Comparison of ENCODE assay signal across 9 cellular contexts in genomic region chr6:131937703-131938631, GRCh38. TPM values are rescaled to one million over a fixed set of nuclear protein-coding genes. Genes with fewer than 3 reads are reported as not detected.
DNase-seq lines count a peak whose midpoint lies in the region; ATAC-seq and TF ChIP-seq lines count a peak whose summit lies in the region.
"Had no signal": no experiment of that assay in that cellular context is flagged by ENCODE, and none has a peak within 500 bp of the region (broad histone marks: within the 10 kb centered on the region; RNA-seq: fewer than 3 reads in every experiment).

No MANE protein-coding gene starts in this region.

- H3K27me3 Mint-ChIP-seq in chondrocyte (ENCODE audit: low read depth), result no peaks in the 10 kb centered on the region
- H3K27me3 Mint-ChIP-seq in activated naive CD4-positive, alpha-beta T cell treated with anti-CD3 and anti-CD28 coated beads, Interleukin-2, amount 10 ng/mL, durations not matched to agents 7 days and 5 days, result peaks cover 5% of the 10 kb centered on the region
- peaks cover 21% of the 10 kb centered on the region for H3K27me3 Mint-ChIP-seq in T-helper 2 cell treated with Interferon-gamma antibody and Interleukin-4, amounts not matched to agents 5 μg/mL and 100 μg/mL, for 36 hours (ENCODE audit: low read depth)
- H3K27me3 Mint-ChIP-seq: stimulated activated naive CD8-positive, alpha-beta T cell treated with anti-CD3 and anti-CD28 coated beads, Interleukin-15, amount 100 ng/mL, for 72 hours had no signal

- ATAC-seq in GM21619 (IDR thresholded peaks at IDR 0.05; ENCODE audit: unreplicated experiment), result no peak
- ATAC-seq: stimulated activated naive CD8-positive, alpha-beta T cell treated with anti-CD3 and anti-CD28 coated beads, Interleukin-15, amount 100 ng/mL, for 72 hours had no signal

- peak; percentile 93 for DNase-seq in AG10803 (ENCODE audit: low read depth)
- DNase-seq in NCI-H1105 treated with DMSO at 0.1 percent for 48 hours (lab: John Stamatoyannopoulos, UW), result peak; percentile 29
- DNase-seq in chondrocyte (ENCODE audit: low spot score), result no peak
- peak; percentile 58 to 94 for DNase-seq in lung microvascular endothelial cell (ENCODE audit: low read depth in 2 of 2)
- no peak for DNase-seq in HEK293T (ENCODE audit: extremely low spot score)
- no peak for DNase-seq in activated naive CD4-positive, alpha-beta T cell treated with anti-CD3 and anti-CD28 coated beads, Interleukin-2, amount 10 ng/mL, durations not matched to agents 7 days and 5 days
- DNase-seq in T-helper 2 cell treated with Interferon-gamma antibody and Interleukin-4, amounts not matched to agents 5 μg/mL and 100 μg/mL, for 36 hours (ENCODE audit: low spot score), result no peak
- DNase-seq: stimulated activated naive CD8-positive, alpha-beta T cell treated with anti-CD3 and anti-CD28 coated beads, Interleukin-15, amount 100 ng/mL, for 72 hours had no signal

- H3K27ac Mint-ChIP-seq in chondrocyte (ENCODE audit: unreplicated experiment), result peak overlapping the region; percentile 83
- H3K27ac Mint-ChIP-seq in activated naive CD4-positive, alpha-beta T cell treated with anti-CD3 and anti-CD28 coated beads, Interleukin-2, amount 10 ng/mL, durations not matched to agents 7 days and 5 days, result no peak overlapping the region
- H3K27ac Mint-ChIP-seq in T-helper 2 cell treated with Interferon-gamma antibody and Interleukin-4, amounts not matched to agents 5 μg/mL and 100 μg/mL, for 36 hours, result no peak overlapping the region
- H3K27ac Mint-ChIP-seq: stimulated activated naive CD8-positive, alpha-beta T cell treated with anti-CD3 and anti-CD28 coated beads, Interleukin-15, amount 100 ng/mL, for 72 hours had no signal

- CTCF ChIA-PET in HEK293T (lab: Yijun Ruan, JAX), result no interaction called here
- CTCF ChIA-PET in activated naive CD4-positive, alpha-beta T cell treated with anti-CD3 and anti-CD28 coated beads, Interleukin-2, amount 10 ng/mL, durations not matched to agents 7 days and 5 days (lab: Charles Lee), result interaction anchor here (1.1 kb wide), 1 partner anchor 11 kb away, joined by 3 read pairs; no protein-coding TSS in a partner anchor

- no peaks in the 10 kb centered on the region for H3K9me3 Mint-ChIP-seq in chondrocyte (ENCODE audit: low read depth)
- H3K9me3 Mint-ChIP-seq in activated naive CD4-positive, alpha-beta T cell treated with anti-CD3 and anti-CD28 coated beads, Interleukin-2, amount 10 ng/mL, durations not matched to agents 7 days and 5 days, result no peaks in the 10 kb centered on the region
- no peaks in the 10 kb centered on the region for H3K9me3 Mint-ChIP-seq in T-helper 2 cell treated with Interferon-gamma antibody and Interleukin-4, amounts not matched to agents 5 μg/mL and 100 μg/mL, for 36 hours
- H3K9me3 Mint-ChIP-seq: stimulated activated naive CD8-positive, alpha-beta T cell treated with anti-CD3 and anti-CD28 coated beads, Interleukin-15, amount 100 ng/mL, for 72 hours had no signal

- POLR2A ChIA-PET in HEK293T (lab: Yijun Ruan, JAX), result interaction anchor here (2.1 kb wide), 1 partner anchor 13 kb away, joined by 9 read pairs; the partner anchor contains the start of gene CCN2

- peaks cover 23% of the 10 kb centered on the region for H3K4me1 Mint-ChIP-seq in chondrocyte (ENCODE audit: low read depth)
- no peaks in the 10 kb centered on the region for H3K4me1 Mint-ChIP-seq in activated naive CD4-positive, alpha-beta T cell treated with anti-CD3 and anti-CD28 coated beads, Interleukin-2, amount 10 ng/mL, durations not matched to agents 7 days and 5 days
- H3K4me1 Mint-ChIP-seq in T-helper 2 cell treated with Interferon-gamma antibody and Interleukin-4, amounts not matched to agents 5 μg/mL and 100 μg/mL, for 36 hours (ENCODE audit: low read depth), result no peaks in the 10 kb centered on the region
- H3K4me1 Mint-ChIP-seq: stimulated activated naive CD8-positive, alpha-beta T cell treated with anti-CD3 and anti-CD28 coated beads, Interleukin-15, amount 100 ng/mL, for 72 hours had no signal

- no peak overlapping the region for H3K4me3 ChIP-seq in AG10803 (ENCODE audit: low read length)

- H3K4me3 Mint-ChIP-seq in chondrocyte (ENCODE audit: unreplicated experiment), result no peak overlapping the region
- no peak overlapping the region for H3K4me3 Mint-ChIP-seq in activated naive CD4-positive, alpha-beta T cell treated with anti-CD3 and anti-CD28 coated beads, Interleukin-2, amount 10 ng/mL, durations not matched to agents 7 days and 5 days
- no peak overlapping the region for H3K4me3 Mint-ChIP-seq in T-helper 2 cell treated with Interferon-gamma antibody and Interleukin-4, amounts not matched to agents 5 μg/mL and 100 μg/mL, for 36 hours
- H3K4me3 Mint-ChIP-seq: stimulated activated naive CD8-positive, alpha-beta T cell treated with anti-CD3 and anti-CD28 coated beads, Interleukin-15, amount 100 ng/mL, for 72 hours had no signal

- TF ChIP-seq CTCF in AG10803 (conservative IDR thresholded peaks at IDR 0.05; ENCODE audit: low read length), result no peak
- no peak for TF ChIP-seq CTCF in chondrocyte (IDR thresholded peaks at IDR 0.05)

- no peaks in the 10 kb centered on the region for H3K36me3 Mint-ChIP-seq in chondrocyte (ENCODE audit: low read depth)
- no peaks in the 10 kb centered on the region for H3K36me3 Mint-ChIP-seq in activated naive CD4-positive, alpha-beta T cell treated with anti-CD3 and anti-CD28 coated beads, Interleukin-2, amount 10 ng/mL, durations not matched to agents 7 days and 5 days
- no peaks in the 10 kb centered on the region for H3K36me3 Mint-ChIP-seq in T-helper 2 cell treated with Interferon-gamma antibody and Interleukin-4, amounts not matched to agents 5 μg/mL and 100 μg/mL, for 36 hours (ENCODE audit: low read depth)

TF ChIP-seq in HEK293T, 16 proteins besides CTCF, POLR2A, EP300 and RAD21:
- TF ChIP-seq CTBP1 (IDR thresholded peaks at IDR 0.05; ENCODE audit: borderline replicate concordance) (no peak), ELF4 (IDR thresholded peaks at IDR 0.05) (no peak), SUZ12 (IDR thresholded peaks at IDR 0.05) (no peak), ARNT (IDR thresholded peaks at IDR 0.05) (no peak), ZNF384 (IDR thresholded peaks at IDR 0.05) (no peak), TARDBP (IDR thresholded peaks at IDR 0.05) (no peak), HDGF (IDR thresholded peaks at IDR 0.05; ENCODE audit: borderline replicate concordance) (no peak), SP1 (IDR thresholded peaks at IDR 0.05) (no peak), NFRKB (IDR thresholded peaks at IDR 0.05) (no peak), FOXK2 (IDR thresholded peaks at IDR 0.05) (no peak), FOXA1 (IDR thresholded peaks at IDR 0.05) (no peak), PKNOX1 (IDR thresholded peaks at IDR 0.05) (no peak), L3MBTL2 (conservative IDR thresholded peaks at IDR 0.05) (no peak)

RNA-seq across cellular contexts. Expression of gene CCN2, which starts 13.2 kb away (rescaled TPM):
- total RNA-seq in chondrocyte, result 1,296 to 1,346 TPM (median 1,334 TPM) in 3 replicates
- 191 and 265 TPM in 2 replicates for total RNA-seq in lung microvascular endothelial cell

Comparison
In these comparisons a context has a peak if more than half of its experiments do, and no peak if none do; other contexts are left out.
1. DNase-seq: peak in AG10803 (single experiment), NCI-H1105 treated with DMSO at 0.1 percent for 48 hours (single experiment) and lung microvascular endothelial cell (2 of 2); none in chondrocyte (single experiment), HEK293T (single experiment), activated naive CD4-positive, alpha-beta T cell treated with anti-CD3 and anti-CD28 coated beads, Interleukin-2, amount 10 ng/mL, durations not matched to agents 7 days and 5 days (single experiment) and T-helper 2 cell treated with Interferon-gamma antibody and Interleukin-4, amounts not matched to agents 5 μg/mL and 100 μg/mL, for 36 hours (single experiment).